In the genomic region with DNA sequence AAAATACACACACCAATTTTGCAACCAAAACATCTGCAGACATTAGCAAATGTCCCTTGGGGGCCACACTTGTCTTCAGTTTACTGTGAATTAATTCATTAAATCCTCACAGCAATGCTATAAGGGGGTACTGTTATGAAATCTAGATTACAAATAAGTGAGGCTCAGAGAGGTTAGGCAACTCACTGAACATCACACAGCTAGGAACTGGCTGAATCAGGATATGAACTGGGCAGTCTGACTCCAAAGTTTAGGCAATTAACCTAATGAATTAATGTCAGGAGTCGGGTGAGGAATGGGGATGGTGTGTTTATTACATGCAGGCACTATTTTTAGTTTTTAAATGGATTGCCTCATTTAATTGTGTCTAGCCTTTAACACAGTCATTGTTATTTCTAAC, we compare ENCODE assay signal across 22 cellular contexts.
"Had no signal": no experiment of that assay in that cellular context is flagged by ENCODE, and none has a peak within 500 bp of the region (broad histone marks: within the 10 kb centered on the region; RNA-seq: fewer than 3 reads in every experiment).

No MANE protein-coding gene starts in this region.

- H3K4me1 ChIP-seq: colonic mucosa, esophagus squamous epithelium, gastrocnemius medialis, heart right ventricle, left lung, lower lobe of right lung had no signal

- H3K36me3 ChIP-seq: colonic mucosa, esophagus squamous epithelium, gastrocnemius medialis, heart right ventricle, left lung, lower lobe of right lung had no signal

- FAIRE-seq: endometrium, islet of Langerhans, keratinocyte had no signal

- H3K27ac ChIP-seq: colonic mucosa, esophagus squamous epithelium, gastrocnemius medialis, heart right ventricle, left lung, lower lobe of right lung had no signal

- ATAC-seq: effector memory CD8-positive, alpha-beta T cell; esophagus mucosa; gastrocnemius medialis; heart right ventricle; left cardiac atrium; left lung; left ventricle myocardium superior; lower lobe of right lung; naive thymus-derived CD4-positive, alpha-beta T cell had no signal

- H3K27me3 ChIP-seq: colonic mucosa, gastrocnemius medialis had no signal

- DNase-seq: colonic mucosa; cortex of kidney; effector CD8-positive, alpha-beta T cell; effector memory CD8-positive, alpha-beta T cell; endodermal cell; erythroblast; esophagus squamous epithelium; foreskin fibroblast; foreskin melanocyte; gastrocnemius medialis; glutamatergic neuron; heart right ventricle; left cardiac atrium; left lung; left ventricle myocardium superior; lower lobe of right lung; mesendoderm; naive thymus-derived CD4-positive, alpha-beta T cell had no signal

- H3K9me3 ChIP-seq: colonic mucosa, esophagus squamous epithelium, gastrocnemius medialis, lower lobe of right lung had no signal

- H3K4me3 ChIP-seq: colonic mucosa, esophagus squamous epithelium, gastrocnemius medialis, heart right ventricle, left lung, lower lobe of right lung had no signal
